Comparison of ENCODE assay signal across 20 cellular contexts in the genomic region with DNA sequence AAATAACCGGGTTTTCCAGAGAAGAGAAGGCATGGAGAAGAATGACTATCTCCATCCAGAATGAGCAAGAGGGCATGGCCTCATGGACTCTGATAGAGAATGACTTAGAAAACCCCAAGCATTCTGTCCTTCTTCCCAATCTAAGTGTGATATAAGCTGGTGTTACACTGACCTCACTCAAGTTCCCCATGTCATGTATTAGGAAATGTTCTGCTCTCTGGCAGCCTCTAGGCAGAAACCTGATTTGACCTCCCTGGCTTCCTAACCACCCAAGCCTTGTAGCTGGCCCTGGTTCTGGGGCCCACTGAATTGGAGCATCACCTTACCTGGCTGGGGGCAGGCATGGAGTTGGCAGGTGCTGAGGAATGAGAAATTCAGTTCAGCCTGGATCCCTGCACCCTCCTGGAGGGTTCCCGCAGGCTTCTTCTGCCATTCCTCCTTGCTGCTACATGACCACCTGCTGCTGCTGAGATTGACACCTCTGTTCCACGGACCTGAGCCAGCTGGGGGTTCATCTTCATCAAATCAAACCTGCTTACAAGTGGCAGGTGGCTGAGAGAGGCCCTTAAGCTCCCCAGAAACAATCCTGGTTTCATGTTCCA. TPM values are rescaled to one million over a fixed set of nuclear protein-coding genes. Genes with fewer than 3 reads are reported as not detected.
"Had no signal": no experiment of that assay in that cellular context is flagged by ENCODE, and none has a peak within 500 bp of the region (broad histone marks: within the 10 kb centered on the region; RNA-seq: fewer than 3 reads in every experiment).

No MANE protein-coding gene starts in this region.

- ATAC-seq: activated CD8-positive, alpha-beta memory T cell treated with anti-CD3 and anti-CD28 coated beads, Interleukin-2, amount 10 ng/mL, durations not matched to agents 7 days and 5 days; gastroesophageal sphincter; heart right ventricle; left lung had no signal

- H3K4me1 ChIP-seq: ascending aorta, breast epithelium, gastroesophageal sphincter, right atrium auricular region, tibial nerve had no signal

- H3K36me3 Mint-ChIP-seq: activated CD8-positive, alpha-beta memory T cell treated with anti-CD3 and anti-CD28 coated beads, Interleukin-2, amount 10 ng/mL, durations not matched to agents 7 days and 5 days; activated naive CD4-positive, alpha-beta T cell treated with anti-CD3 and anti-CD28 coated beads, Interleukin-2, amount 10 ng/mL, durations not matched to agents 7 days and 5 days had no signal

- H3K9me3 Mint-ChIP-seq: activated naive CD4-positive, alpha-beta T cell treated with anti-CD3 and anti-CD28 coated beads, Interleukin-2, amount 10 ng/mL, durations not matched to agents 7 days and 5 days; activated T-helper 2 cell treated with anti-CD3 and anti-CD28 coated beads, Interferon-gamma antibody, Interleukin-2, Interleukin-4, amounts not matched to agents 10 μg/mL and 5 μg/mL and 100 μg/mL, durations not matched to agents 14 hours and 24 hours and 36 hours had no signal

- H3K4me3 ChIP-seq: ascending aorta, breast epithelium, gastroesophageal sphincter, heart right ventricle, left lung, right atrium auricular region, tibial nerve had no signal

- H3K27ac ChIP-seq: ascending aorta, breast epithelium, gastroesophageal sphincter, heart right ventricle, left lung, right atrium auricular region, tibial nerve had no signal

- H3K4me3 Mint-ChIP-seq: activated CD4-positive, alpha-beta memory T cell treated with anti-CD3 and anti-CD28 coated beads for 36 hours; activated CD8-positive, alpha-beta memory T cell treated with anti-CD3 and anti-CD28 coated beads, Interleukin-2, amount 10 ng/mL, durations not matched to agents 7 days and 5 days; activated naive CD4-positive, alpha-beta T cell treated with anti-CD3 and anti-CD28 coated beads, Interleukin-2, amount 10 ng/mL, durations not matched to agents 7 days and 5 days; nephron had no signal

- H3K27me3 ChIP-seq: ascending aorta, breast epithelium, gastroesophageal sphincter, heart right ventricle, left lung, right atrium auricular region, tibial nerve had no signal

- H3K36me3 ChIP-seq: ascending aorta, breast epithelium, gastroesophageal sphincter, heart right ventricle, left lung, right atrium auricular region, tibial nerve had no signal

- H3K4me1 Mint-ChIP-seq: nephron had no signal

- DNase-seq: activated CD4-positive, alpha-beta memory T cell treated with anti-CD3 and anti-CD28 coated beads for 36 hours; activated CD8-positive, alpha-beta memory T cell treated with anti-CD3 and anti-CD28 coated beads, Interleukin-2, amount 10 ng/mL, durations not matched to agents 7 days and 5 days; activated naive CD4-positive, alpha-beta T cell treated with anti-CD3 and anti-CD28 coated beads, Interleukin-2, amount 10 ng/mL, durations not matched to agents 7 days and 5 days; activated T-cell treated with anti-CD3 and anti-CD28 coated beads, Interleukin-2, amount 50 U/mL, for 1 hour; cerebellar nuclear complex; effector memory CD4-positive, alpha-beta T cell; heart right ventricle; left lung; nucleus accumbens; small intestine; stimulated activated CD4-positive, alpha-beta T cell treated with anti-CD3 and anti-CD28 coated beads, Interleukin-4, amount 100 ng/mL, for 24 hours; stimulated activated naive CD4-positive, alpha-beta T cell; substantia nigra had no signal

- H3K9me3 ChIP-seq: ascending aorta, breast epithelium, right atrium auricular region had no signal

- H3K27ac Mint-ChIP-seq: activated CD4-positive, alpha-beta memory T cell treated with anti-CD3 and anti-CD28 coated beads for 36 hours; activated CD8-positive, alpha-beta memory T cell treated with anti-CD3 and anti-CD28 coated beads, Interleukin-2, amount 10 ng/mL, durations not matched to agents 7 days and 5 days; activated naive CD4-positive, alpha-beta T cell treated with anti-CD3 and anti-CD28 coated beads, Interleukin-2, amount 10 ng/mL, durations not matched to agents 7 days and 5 days; activated T-helper 2 cell treated with anti-CD3 and anti-CD28 coated beads, Interferon-gamma antibody, Interleukin-2, Interleukin-4, amounts not matched to agents 10 μg/mL and 5 μg/mL and 100 μg/mL, durations not matched to agents 14 hours and 24 hours and 36 hours; nephron had no signal

RNA-seq across cellular contexts. Expression of gene SIGLEC15, which starts 5.2 kb away (rescaled TPM):
- total RNA-seq: activated CD4-positive, alpha-beta memory T cell treated with anti-CD3 and anti-CD28 coated beads for 36 hours; activated CD8-positive, alpha-beta memory T cell treated with anti-CD3 and anti-CD28 coated beads, Interleukin-2, amount 10 ng/mL, durations not matched to agents 7 days and 5 days; activated T-helper 2 cell treated with anti-CD3 and anti-CD28 coated beads, Interferon-gamma antibody, Interleukin-2, Interleukin-4, amounts not matched to agents 10 μg/mL and 5 μg/mL and 100 μg/mL, durations not matched to agents 14 hours and 24 hours and 36 hours; ascending aorta had no signal
